ENCODE assay signal across 21 cellular contexts in genomic region chr11:20310596-20311394, GRCh38. TPM values are rescaled to one million over a fixed set of nuclear protein-coding genes. Genes with fewer than 3 reads are reported as not detected.
DNase-seq lines count a peak whose midpoint lies in the region; ATAC-seq lines count a peak whose summit lies in the region.
"Had no signal": no experiment of that assay in that cellular context is flagged by ENCODE, and none has a peak within 500 bp of the region (broad histone marks: within the 10 kb centered on the region; RNA-seq: fewer than 3 reads in every experiment).

No MANE protein-coding gene starts in this region.

- H4K8ac ChIP-seq in mesendoderm (ENCODE audit: low read depth, low read length) = no peak overlapping the region

- no peak overlapping the region for H2BK15ac ChIP-seq in mesendoderm (replicated peaks; ENCODE audit: low read depth)

- H3K4me1 ChIP-seq in mesendoderm (ENCODE audit: control insufficient read depth, low read depth, low read length) = no peaks in the 10 kb centered on the region
- H3K4me1 ChIP-seq: adrenal gland, gastrocnemius medialis had no signal

- intact Hi-C loops in sciatic nerve (cut with DNase I) = no loop called here

- H3K27me3 ChIP-seq in mesendoderm (ENCODE audit: insufficient read depth, low read length, poor library complexity) = no peaks in the 10 kb centered on the region
- H3K27me3 ChIP-seq: gastrocnemius medialis had no signal

- no peak overlapping the region for H4K5ac ChIP-seq in mesendoderm (ENCODE audit: low read length)

- H3K56ac ChIP-seq in mesendoderm (ENCODE audit: low read length) = no peak overlapping the region

- DNase-seq in DMS53 (lab: John Stamatoyannopoulos, UW) (peak; percentile 42), DMS53 treated with DMSO at 0.1 percent for 48 hours (lab: John Stamatoyannopoulos, UW; ENCODE audit: unreplicated experiment) (no peak), NCI-H69 (lab: John Stamatoyannopoulos, UW) (peak; percentile 65), sciatic nerve (ENCODE audit: low spot score) (no peak), mesendoderm (no peak)
- no peak for DNase-seq in activated T-cell treated with anti-CD3 and anti-CD28 coated beads, Interleukin-2, amount 50 U/mL, for 48 hours
- DNase-seq: 8988T; activated CD4-positive, alpha-beta memory T cell treated with anti-CD3 and anti-CD28 coated beads, Interleukin-2, amount 10 ng/mL, durations not matched to agents 7 days and 5 days; activated CD4-positive, CD25-positive, alpha-beta regulatory T cell treated with anti-CD3 and anti-CD28 coated beads, Interleukin-2, amount 50 U/mL, for 72 hours; activated CD8-positive, alpha-beta memory T cell treated with anti-CD3 and anti-CD28 coated beads, Interleukin-2, amount 50 U/mL, for 48 hours; activated naive CD4-positive, alpha-beta T cell treated with anti-CD3 and anti-CD28 coated beads, Interleukin-2, amount 10 ng/mL, durations not matched to agents 7 days and 5 days; adrenal gland; COR-L47; gastrocnemius medialis; IMR-90; kidney; stimulated activated CD4-positive, alpha-beta T cell treated with anti-CD3 and anti-CD28 coated beads, Interleukin-4, amount 100 ng/mL, for 4 hours had no signal

- H3K9ac ChIP-seq in mesendoderm (ENCODE audit: low read length) = no peak overlapping the region

- H3K27ac ChIP-seq in cingulate gyrus (ENCODE audit: low read depth, low read length) (peak overlapping the region; percentile 12), mesendoderm (ENCODE audit: low read depth, low read length) (no peak overlapping the region)
- H3K27ac ChIP-seq: adrenal gland, C4-2B, gastrocnemius medialis had no signal

- H3K4me3 ChIP-seq in mesendoderm (ENCODE audit: low read length) = no peak overlapping the region
- H3K4me3 ChIP-seq: adrenal gland, gastrocnemius medialis had no signal

- no peaks in the 10 kb centered on the region for H3K79me2 ChIP-seq in mesendoderm (ENCODE audit: control insufficient read depth, insufficient read depth, low read length)

- ATAC-seq in sciatic nerve = peak; percentile 65
- ATAC-seq in GM21515 (IDR thresholded peaks at IDR 0.05; ENCODE audit: unreplicated experiment) = no peak
- ATAC-seq: gastrocnemius medialis, Right ventricle myocardium inferior had no signal

- H3K79me1 ChIP-seq in mesendoderm (ENCODE audit: low read length) = no peaks in the 10 kb centered on the region

- H3K23ac ChIP-seq in mesendoderm (ENCODE audit: low read length) = no peak overlapping the region

- H3K36me3 ChIP-seq in mesendoderm (ENCODE audit: control insufficient read depth, insufficient read depth, low read length) = no peaks in the 10 kb centered on the region
- H3K36me3 ChIP-seq: adrenal gland, gastrocnemius medialis had no signal

- H2AK5ac ChIP-seq in mesendoderm (ENCODE audit: low read length) = no peak overlapping the region

- H2BK120ac ChIP-seq in mesendoderm (ENCODE audit: low read depth, low read length) = no peak overlapping the region

- H3K4me2 ChIP-seq in mesendoderm (ENCODE audit: low read length) = no peak overlapping the region

- H2BK5ac ChIP-seq in mesendoderm (ENCODE audit: low read length) = no peak overlapping the region

- H3K18ac ChIP-seq in mesendoderm (ENCODE audit: low read length) = no peak overlapping the region

- WGBS in mesendoderm (ENCODE audit: extremely low coverage, insufficient coverage, low lambda C conversion rate) = no CpG with 5 or more reads among the region's 11 CpGs

- no peak overlapping the region for H3K4ac ChIP-seq in mesendoderm (ENCODE audit: low read depth, low read length)

RNA-seq across cellular contexts. Expression of gene HTATIP2, which starts 52.7 kb away (rescaled TPM):
- total RNA-seq in sciatic nerve = 26.5 TPM
- 39.4 TPM for polyA plus RNA-seq in mesendoderm (2013, experiment 1 of 2)
- 38.3 TPM for polyA plus RNA-seq in mesendoderm (2013, experiment 2 of 2)

Comparison
In these comparisons a context has a peak if more than half of its experiments do, and no peak if none do; other contexts are left out.
1. DNase-seq: peak in DMS53 (single experiment) and NCI-H69 (single experiment); none in DMS53 treated with DMSO at 0.1 percent for 48 hours (single experiment), sciatic nerve (single experiment), activated T-cell treated with anti-CD3 and anti-CD28 coated beads, Interleukin-2, amount 50 U/mL, for 48 hours (0 of 2) and mesendoderm (single experiment).